In the genomic region with DNA sequence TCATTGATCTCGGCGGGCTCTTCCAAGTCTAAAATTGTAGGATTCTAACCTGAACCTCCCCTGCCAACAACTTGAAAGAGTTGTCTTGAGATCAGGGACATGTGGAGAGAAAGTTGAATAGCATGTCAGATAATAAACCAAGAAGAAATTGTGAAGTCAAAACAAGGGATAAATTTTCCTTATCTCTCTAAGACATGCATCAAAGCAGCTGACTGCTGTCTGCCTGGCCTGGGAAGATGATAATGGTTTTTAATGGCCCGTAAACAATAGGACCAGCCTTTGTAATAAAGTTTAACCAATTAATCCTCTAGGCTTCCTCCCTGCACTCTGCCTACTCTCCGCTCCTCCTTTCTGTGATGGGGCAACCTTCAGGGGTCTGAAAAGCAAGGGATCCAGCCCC, we compare ENCODE assay signal across 1 cellular context.
A peak's percentile ranks its signal among the peaks of the same experiment; 100 is the strongest.
TF ChIP-seq lines count a peak whose summit lies in the region.

No MANE protein-coding gene starts in this region.

TF ChIP-seq in K562, 482 proteins besides CTCF, POLR2A, EP300 and RAD21 (continued from another document and continues in another):
- TF ChIP-seq PRDM10 (IDR thresholded peaks at IDR 0.05; ENCODE audit: partially characterized antibody): peak; percentile 45
- 0 out of 2 replicates have a peak, but pooled peaks have one; percentile 35 for TF ChIP-seq ZKSCAN8 (CRISPR knock-in tag; IDR thresholded peaks at IDR 0.05)
- TF ChIP-seq POLR3G (IDR thresholded peaks at IDR 0.05; ENCODE audit: extremely low read depth, insufficient read length, insufficient replicate concordance): no peak
- TF ChIP-seq HDAC3 (IDR thresholded peaks at IDR 0.05; ENCODE audit: borderline replicate concordance, partially characterized antibody): peak; percentile 97
- no peak for TF ChIP-seq USF2 (CRISPR knock-in tag; IDR thresholded peaks at IDR 0.05)
- no peak for TF ChIP-seq ZBTB40 (IDR thresholded peaks at IDR 0.05)
- no peak for TF ChIP-seq ZBTB40 (CRISPR knock-in tag; IDR thresholded peaks at IDR 0.05)
- peak; percentile 93 for TF ChIP-seq PML (IDR thresholded peaks at IDR 0.05; ENCODE audit: low read length)
- TF ChIP-seq MLLT1 (IDR thresholded peaks at IDR 0.05): no peak
- TF ChIP-seq CREM (IDR thresholded peaks at IDR 0.05; ENCODE audit: low read depth): peak; percentile 33; the same call in 1 of the 2 replicates
- TF ChIP-seq ESRRA (IDR thresholded peaks at IDR 0.05; ENCODE audit: borderline replicate concordance, low read depth): peak; percentile 74
- TF ChIP-seq, protein P1, sequence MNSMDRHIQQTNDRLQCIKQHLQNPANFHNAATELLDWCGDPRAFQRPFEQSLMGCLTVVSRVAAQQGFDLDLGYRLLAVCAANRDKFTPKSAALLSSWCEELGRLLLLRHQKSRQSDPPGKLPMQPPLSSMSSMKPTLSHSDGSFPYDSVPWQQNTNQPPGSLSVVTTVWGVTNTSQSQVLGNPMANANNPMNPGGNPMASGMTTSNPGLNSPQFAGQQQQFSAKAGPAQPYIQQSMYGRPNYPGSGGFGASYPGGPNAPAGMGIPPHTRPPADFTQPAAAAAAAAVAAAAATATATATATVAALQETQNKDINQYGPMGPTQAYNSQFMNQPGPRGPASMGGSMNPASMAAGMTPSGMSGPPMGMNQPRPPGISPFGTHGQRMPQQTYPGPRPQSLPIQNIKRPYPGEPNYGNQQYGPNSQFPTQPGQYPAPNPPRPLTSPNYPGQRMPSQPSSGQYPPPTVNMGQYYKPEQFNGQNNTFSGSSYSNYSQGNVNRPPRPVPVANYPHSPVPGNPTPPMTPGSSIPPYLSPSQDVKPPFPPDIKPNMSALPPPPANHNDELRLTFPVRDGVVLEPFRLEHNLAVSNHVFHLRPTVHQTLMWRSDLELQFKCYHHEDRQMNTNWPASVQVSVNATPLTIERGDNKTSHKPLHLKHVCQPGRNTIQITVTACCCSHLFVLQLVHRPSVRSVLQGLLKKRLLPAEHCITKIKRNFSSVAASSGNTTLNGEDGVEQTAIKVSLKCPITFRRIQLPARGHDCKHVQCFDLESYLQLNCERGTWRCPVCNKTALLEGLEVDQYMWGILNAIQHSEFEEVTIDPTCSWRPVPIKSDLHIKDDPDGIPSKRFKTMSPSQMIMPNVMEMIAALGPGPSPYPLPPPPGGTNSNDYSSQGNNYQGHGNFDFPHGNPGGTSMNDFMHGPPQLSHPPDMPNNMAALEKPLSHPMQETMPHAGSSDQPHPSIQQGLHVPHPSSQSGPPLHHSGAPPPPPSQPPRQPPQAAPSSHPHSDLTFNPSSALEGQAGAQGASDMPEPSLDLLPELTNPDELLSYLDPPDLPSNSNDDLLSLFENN (IDR thresholded peaks at IDR 0.05; ENCODE audit: low read depth in 2 of 2, low read length in 2 of 2): peak in 1 of 2 experiments; percentile 89; a peak in 2 of 4 replicates
- no peak for TF ChIP-seq BRCA1 (IDR thresholded peaks at IDR 0.05)
- no peak for TF ChIP-seq BRCA1 (CRISPR knock-in tag; IDR thresholded peaks at IDR 0.05)
- peak; percentile 66 to 98; a peak in 3 of 4 replicates for TF ChIP-seq TBL1XR1 (IDR thresholded peaks at IDR 0.05; ENCODE audit: low read length in 2 of 2)
- peak; percentile 83; the same call in 1 of the 2 replicates for TF ChIP-seq ARID3A (IDR thresholded peaks at IDR 0.05; ENCODE audit: borderline replicate concordance, low read depth, low read length)
- TF ChIP-seq ELF1 (tag; IDR thresholded peaks at IDR 0.05): 0 out of 2 replicates have a peak, but pooled peaks have one; percentile 45
- TF ChIP-seq ZNF12 (CRISPR knock-in tag; IDR thresholded peaks at IDR 0.05): no peak
- peak; percentile 97 for TF ChIP-seq ARID1B (IDR thresholded peaks at IDR 0.05)
- no peak for TF ChIP-seq E2F8 (IDR thresholded peaks at IDR 0.05; ENCODE audit: low read depth, partially characterized antibody)
- TF ChIP-seq LCOR (CRISPR knock-in tag; IDR thresholded peaks at IDR 0.05): no peak
- TF ChIP-seq HMGN3 (IDR thresholded peaks at IDR 0.05; ENCODE audit: borderline replicate concordance, extremely low read depth, insufficient read length, low read depth, low read length): peak; percentile 47
- TF ChIP-seq MECOM (CRISPR knock-in tag; IDR thresholded peaks at IDR 0.05): peak; percentile 90
- TF ChIP-seq TFAP4 (CRISPR knock-in tag; IDR thresholded peaks at IDR 0.05; ENCODE audit: borderline replicate concordance): peak; percentile 91
- no peak for TF ChIP-seq JUNB (CRISPR knock-in tag; conservative IDR thresholded peaks at IDR 0.05)
